Comparison of ENCODE assay signal across 8 cellular contexts in the genomic region with DNA sequence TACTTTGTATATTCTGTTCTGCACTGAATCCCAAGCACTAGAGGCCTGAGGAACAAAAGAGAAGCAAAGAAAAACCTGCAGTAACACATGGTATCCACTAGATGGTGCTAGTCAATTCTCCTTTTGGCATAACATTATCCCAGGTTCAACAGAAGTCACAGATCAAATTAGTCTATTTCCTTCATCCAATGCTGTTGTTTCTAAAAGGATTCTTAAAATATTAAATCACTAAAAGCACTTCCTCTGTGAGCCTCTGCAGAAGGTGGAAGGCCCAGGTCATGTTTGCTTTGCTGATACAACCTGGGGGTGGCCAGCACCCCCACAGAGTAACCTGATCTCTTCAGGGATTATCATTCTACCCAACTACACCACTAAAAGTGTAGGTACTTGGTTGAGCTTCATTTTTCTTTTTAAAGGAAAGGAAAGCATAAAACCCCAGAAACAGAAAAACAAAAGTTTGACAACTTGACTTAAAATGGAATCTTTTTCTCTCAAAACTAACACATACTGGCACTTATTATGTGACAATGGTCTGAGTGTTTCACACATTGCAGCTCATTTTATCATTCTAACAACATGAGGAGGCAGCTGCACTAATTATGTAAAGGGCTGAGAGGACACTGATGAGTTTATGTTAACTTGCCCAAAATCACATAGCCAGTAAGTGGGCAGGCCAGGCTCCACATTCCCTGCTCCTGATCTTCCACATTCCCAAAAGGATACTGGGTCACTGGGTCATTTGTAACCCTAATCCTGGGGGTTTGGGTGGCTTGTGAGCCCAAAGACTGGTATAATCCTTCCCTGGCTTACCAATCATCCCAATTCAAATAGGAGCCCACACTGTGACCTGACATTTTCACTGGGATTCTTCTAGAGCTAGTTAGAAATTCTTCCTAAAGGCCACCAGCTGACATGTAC.
DNase-seq lines count a peak whose midpoint lies in the region; TF ChIP-seq lines count a peak whose summit lies in the region.

No MANE protein-coding gene starts in this region.

- peaks cover 23% of the 10 kb centered on the region for H3K79me2 ChIP-seq in SK-N-SH (ENCODE audit: insufficient read depth)

- no peak overlapping the region for H2AFZ ChIP-seq in SK-N-SH (ENCODE audit: low read depth)

- H3K27me3 ChIP-seq in SK-N-SH (ENCODE audit: insufficient read depth) (no peaks in the 10 kb centered on the region), esophagus muscularis mucosa (no peaks in the 10 kb centered on the region)

- POLR2A ChIA-PET in SK-N-SH (lab: Yijun Ruan, JAX): no interaction called here

- H3K4me3 ChIP-seq in SK-N-SH (ENCODE audit: low read depth in 2 of 2, low read length in 1 of 2) (peak overlapping the region in 1 of 2 experiments; percentile 4; a peak in 1 of 4 replicates), esophagus muscularis mucosa (no peak overlapping the region)

- H3K4me1 ChIP-seq in SK-N-SH (ENCODE audit: control insufficient read depth in 1 of 2, insufficient read depth in 2 of 2, low read depth in 1 of 2, low read length in 1 of 2): peaks cover 2 to 7% of the 10 kb centered on the region in 2 experiments; a peak in 3 of 4 replicates
- H3K4me1 ChIP-seq in esophagus muscularis mucosa: peaks cover 0 to 11% (median 8%) of the 10 kb centered on the region in 4 donors

- in situ Hi-C loops in GM13977 (cut with MboI; ENCODE audit: low pct_unique_long_range_greater_than_20kb, low sequenced_read_pairs, unreplicated experiment): no loop called here

- no peaks in the 10 kb centered on the region for H3K9me2 ChIP-seq in SK-N-SH

- peaks cover 19% of the 10 kb centered on the region for H3F3A ChIP-seq in SK-N-SH (replicated peaks; ENCODE audit: insufficient read depth)

- TF ChIP-seq EP300 in SK-N-SH (IDR thresholded peaks at IDR 0.05; ENCODE audit: borderline replicate concordance in 1 of 2, low read depth in 1 of 2, low read length in 1 of 2) (no peak), esophagus muscularis mucosa (IDR thresholded peaks at IDR 0.05) (no peak)

- no peak overlapping the region for H3K9ac ChIP-seq in SK-N-SH

- peak; percentile 47 to 60 for DNase-seq in AML-193 (lab: John Stamatoyannopoulos, UW)
- DNase-seq in GM13977 (ENCODE audit: low spot score): peak; percentile 30
- peak; percentile 29 to 45 for DNase-seq in Kasumi-1 (lab: John Stamatoyannopoulos, UW)
- DNase-seq in SK-N-SH: peak; percentile 49
- DNase-seq in esophagus muscularis mucosa (ENCODE audit: extremely low spot score): no peak
- peak; percentile 57 for DNase-seq in myocyte (ENCODE audit: low read depth)
- DNase-seq in SHP77 treated with DMSO at 0.1 percent for 48 hours (lab: John Stamatoyannopoulos, UW): no peak
- DNase-seq in posterior cingulate gyrus: no peak

- H3K9me3 ChIP-seq in SK-N-SH: no peaks in the 10 kb centered on the region
- no peaks in the 10 kb centered on the region for H3K9me3 ChIP-seq in esophagus muscularis mucosa

- peak; percentile 66 for TF ChIP-seq RAD21 in SK-N-SH (IDR thresholded peaks at IDR 0.05; ENCODE audit: low read length)

- TF ChIP-seq CTCF in GM13977 (IDR thresholded peaks at IDR 0.05; ENCODE audit: extremely low read depth, insufficient read depth, missing control alignments): peak; percentile 77
- TF ChIP-seq CTCF in SK-N-SH (IDR thresholded peaks at IDR 0.05): peak; percentile 94
- TF ChIP-seq CTCF in esophagus muscularis mucosa (IDR thresholded peaks at IDR 0.05): peak; percentile 68 to 90 (median 80)

- H3K36me3 ChIP-seq in SK-N-SH (replicated peaks in 1 of 2; ENCODE audit: control insufficient read depth in 1 of 2, insufficient read depth in 2 of 2, low read length in 1 of 2) (peaks cover 59 to 82% of the 10 kb centered on the region in 2 experiments), esophagus muscularis mucosa (peaks cover 30 to 70% (median 55%) of the 10 kb centered on the region in 4 donors)

- no peak overlapping the region for H3K4me2 ChIP-seq in SK-N-SH

- H4K20me1 ChIP-seq in SK-N-SH (ENCODE audit: insufficient read depth): peaks cover 6% of the 10 kb centered on the region

- intact Hi-C loops in esophagus muscularis mucosa (cut with DNase I) (loop anchor here (10.0 kb wide), 1 partner anchor 134 kb away; no protein-coding TSS in a partner anchor), posterior cingulate gyrus (cut with DNase I) (loop anchor here (2.0 to 5.0 kb wide), 2 partner anchors 141 to 830 kb away; a partner anchor contains a TSS)

- H3K27ac ChIP-seq in SK-N-SH (ENCODE audit: low read depth in 2 of 2, low read length in 1 of 2) (peak overlapping the region; percentile 0 to 11; a peak in 1 of 4 replicates), esophagus muscularis mucosa (replicated peaks in 1 of 4) (no peak overlapping the region)

- CTCF ChIA-PET in SK-N-SH (lab: Yijun Ruan, JAX): interaction anchor here (0.6 to 3.9 kb wide), 41 partner anchors 8 to 829 kb away, joined by 3 to 39 read pairs (median 4); a partner anchor contains a TSS

- TF ChIP-seq POLR2A in esophagus muscularis mucosa (IDR thresholded peaks at IDR 0.05; ENCODE audit: low read depth): no peak

TF ChIP-seq in SK-N-SH, 30 proteins besides CTCF, POLR2A, EP300 and RAD21:
- TF ChIP-seq SMC3 (IDR thresholded peaks at IDR 0.05; ENCODE audit: low read depth, low read length): peak; percentile 30; the same call in 1 of the 2 replicates
- no peak for TF ChIP-seq FOSL2 (IDR thresholded peaks at IDR 0.05; ENCODE audit: borderline replicate concordance, low read depth)

Comparison
In these comparisons a context has a peak if more than half of its experiments do, and no peak if none do; other contexts are left out.
1. DNase-seq: peak in AML-193 (2 of 2), GM13977 (single experiment), Kasumi-1 (2 of 2), SK-N-SH (single experiment) and myocyte (single experiment); none in esophagus muscularis mucosa (single experiment), SHP77 treated with DMSO at 0.1 percent for 48 hours (single experiment) and posterior cingulate gyrus (0 of 10).
2. H3K27ac ChIP-seq: peak in SK-N-SH (2 of 2); none in esophagus muscularis mucosa (0 of 4).
3. Peak in every context shown above with its lines, with median percentiles within 50 percentile points of each other: CTCF ChIP-seq.